In the genomic region with DNA sequence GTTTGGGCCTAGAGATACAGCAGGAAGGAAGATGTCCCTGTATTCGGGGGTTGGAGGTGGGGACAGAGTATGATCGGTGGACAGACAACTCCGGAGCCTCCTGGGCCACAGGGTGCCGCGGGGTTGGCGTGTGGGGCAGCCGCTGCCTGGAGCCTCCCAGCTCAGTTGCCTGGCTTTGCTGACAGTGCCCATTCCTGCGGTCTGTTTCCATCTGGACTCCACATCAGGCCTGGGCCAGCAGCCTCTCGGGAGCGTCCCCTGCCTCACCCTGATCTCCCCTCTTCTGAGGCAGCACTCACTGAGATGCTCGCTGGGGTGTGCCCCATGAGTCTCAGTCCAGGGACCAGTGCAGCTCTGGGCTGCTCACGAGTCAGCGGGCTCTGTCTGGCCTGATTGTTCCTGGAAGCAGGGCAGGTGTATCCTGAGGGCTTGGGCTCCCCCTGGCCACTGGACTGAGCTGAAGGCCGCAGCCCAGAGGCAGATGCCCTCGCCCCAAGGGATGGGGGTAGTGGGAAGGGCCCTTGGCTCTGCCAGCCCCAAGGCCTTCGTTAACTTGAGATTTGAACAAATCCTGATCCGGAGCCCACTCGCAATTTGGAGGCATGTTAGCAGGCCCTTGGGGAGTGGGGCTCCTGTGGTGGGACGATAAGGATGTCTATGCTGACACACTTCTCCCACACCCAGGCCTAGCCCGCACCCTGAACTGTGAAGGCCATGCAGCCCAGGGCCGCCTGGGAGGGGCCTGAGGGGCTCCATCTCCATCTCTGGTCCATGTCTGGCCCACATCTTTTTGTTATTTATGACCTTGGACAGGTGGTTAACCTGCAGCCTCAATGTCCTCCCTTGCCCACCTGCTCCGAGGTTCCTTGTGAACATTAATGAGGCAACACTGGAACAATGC, we compare ENCODE assay signal across 17 cellular contexts. TPM values are rescaled to one million over a fixed set of nuclear protein-coding genes. Genes with fewer than 3 reads are reported as not detected.
DNase-seq lines count a peak whose midpoint lies in the region; ATAC-seq and TF ChIP-seq lines count a peak whose summit lies in the region.
"Had no signal": no experiment of that assay in that cellular context is flagged by ENCODE, and none has a peak within 500 bp of the region (broad histone marks: within the 10 kb centered on the region; RNA-seq: fewer than 3 reads in every experiment).

No MANE protein-coding gene starts in this region.

- peaks cover 5% of the 10 kb centered on the region for H3K4me1 Mint-ChIP-seq in endodermal cell

- WGBS in endodermal cell (ENCODE audit: insufficient coverage in 1 of 2, insufficient read length in 1 of 2), 2 experiments: 81 to 83% methylated on average over 14 to 22 of the region's 22 CpGs
- 68 to 78% (median 69%) methylated on average over 15 to 22 of the region's 22 CpGs for WGBS in stomach, 5 donors

- H3K4me1 ChIP-seq in endodermal cell (ENCODE audit: control insufficient read depth, insufficient read depth, low read length) (no peaks in the 10 kb centered on the region), left lung (peaks cover 5 to 25% of the 10 kb centered on the region in 2 donors), stomach (peaks cover 76 to 94% (median 82%) of the 10 kb centered on the region in 4 donors)

- H3K4me3 ChIP-seq in endodermal cell (ENCODE audit: low read length): no peak overlapping the region
- no peak overlapping the region for H3K4me3 ChIP-seq in left lung
- H3K4me3 ChIP-seq in stomach: no peak overlapping the region
- H3K4me3 ChIP-seq in WERI-Rb-1 (ENCODE audit: low read depth, low read length): no peak overlapping the region
- H3K4me3 ChIP-seq: prostate gland had no signal

- DNase-seq in RPMI7951 (ENCODE audit: low read depth) (peak; percentile 58), endodermal cell (peak; percentile 61), left lung (no peak), stomach (no peak), WERI-Rb-1 (no peak), NCI-H524 treated with DMSO at 0.1 percent for 48 hours (lab: John Stamatoyannopoulos, UW) (no peak), NCI-H526 (lab: John Stamatoyannopoulos, UW) (no peak)
- DNase-seq: activated CD4-positive, alpha-beta memory T cell treated with anti-CD3 and anti-CD28 coated beads, Interleukin-2, amount 10 ng/mL, durations not matched to agents 7 days and 5 days; activated naive CD4-positive, alpha-beta T cell treated with Interleukin-2 at 50 U/mL for 16 hours; Calu3; mesendoderm; NCI-H187 had no signal

- intact Hi-C loops in left lung (cut with DNase I): no loop called here
- intact Hi-C loops in stomach (cut with DNase I; ENCODE audit: low total_unique reads): no loop called here

- H3K27me3 ChIP-seq in endodermal cell (ENCODE audit: control insufficient read depth, insufficient read depth, low read length, poor library complexity, severe bottlenecking) (no peaks in the 10 kb centered on the region), left lung (no peaks in the 10 kb centered on the region), stomach (no peaks in the 10 kb centered on the region), WERI-Rb-1 (ENCODE audit: insufficient read depth, low read depth, severe bottlenecking) (no peaks in the 10 kb centered on the region)

- no peaks in the 10 kb centered on the region for H3K36me3 Mint-ChIP-seq in endodermal cell (ENCODE audit: low read depth)
- H3K36me3 Mint-ChIP-seq: IgD-negative memory B cell had no signal

- H3K27ac Mint-ChIP-seq in endodermal cell: no peak overlapping the region
- H3K27ac Mint-ChIP-seq: activated CD4-positive, alpha-beta memory T cell treated with anti-CD3 and anti-CD28 coated beads, Interleukin-2, amount 10 ng/mL, durations not matched to agents 7 days and 5 days; dendritic cell treated with granulocyte-macrophage colony-stimulating factor and Interleukin-4, amounts not matched to agents 40 ng/mL and 50 ng/mL, for 4 days had no signal

- H3K27ac ChIP-seq in endodermal cell (ENCODE audit: low read depth, low read length) (no peak overlapping the region), left lung (peak overlapping the region; percentile 45 to 67), stomach (peak overlapping the region; percentile 13 to 97 (median 90)), WERI-Rb-1 (no peak overlapping the region)

- peak; percentile 14 for ATAC-seq in left lung
- no peak for ATAC-seq in HG03571 (IDR thresholded peaks at IDR 0.05; ENCODE audit: unreplicated experiment)

- no peak for TF ChIP-seq EP300 in stomach (IDR thresholded peaks at IDR 0.05)

- H3K36me3 ChIP-seq in endodermal cell (ENCODE audit: control insufficient read depth, insufficient read depth, low read length): no peaks in the 10 kb centered on the region
- no peaks in the 10 kb centered on the region for H3K36me3 ChIP-seq in left lung
- H3K36me3 ChIP-seq in stomach: peaks cover 0 to 14% (median under 1%) of the 10 kb centered on the region in 4 donors
- no peaks in the 10 kb centered on the region for H3K36me3 ChIP-seq in WERI-Rb-1
- H3K36me3 ChIP-seq: prostate gland had no signal

- H3K9me3 ChIP-seq in endodermal cell (ENCODE audit: control insufficient read depth, low read length) (no peaks in the 10 kb centered on the region), left lung (no peaks in the 10 kb centered on the region), stomach (no peaks in the 10 kb centered on the region), WERI-Rb-1 (ENCODE audit: severe bottlenecking) (no peaks in the 10 kb centered on the region)
- H3K9me3 ChIP-seq: prostate gland had no signal

- TF ChIP-seq POLR2A in stomach (IDR thresholded peaks at IDR 0.05): no peak

- H3K9me3 Mint-ChIP-seq in endodermal cell: no peaks in the 10 kb centered on the region
- H3K9me3 Mint-ChIP-seq: activated CD4-positive, alpha-beta memory T cell treated with anti-CD3 and anti-CD28 coated beads, Interleukin-2, amount 10 ng/mL, durations not matched to agents 7 days and 5 days; dendritic cell treated with granulocyte-macrophage colony-stimulating factor and Interleukin-4, amounts not matched to agents 40 ng/mL and 50 ng/mL, for 4 days; IgD-negative memory B cell; T-helper 2 cell treated with Interferon-gamma antibody and Interleukin-4, amounts not matched to agents 5 μg/mL and 100 μg/mL, for 36 hours had no signal

- H3K9ac ChIP-seq in endodermal cell (ENCODE audit: extremely low read depth, low read length, poor library complexity, severe bottlenecking): no peak overlapping the region

- TF ChIP-seq CTCF in endodermal cell (conservative IDR thresholded peaks at IDR 0.05) (no peak), left lung (IDR thresholded peaks at IDR 0.05) (no peak), stomach (IDR thresholded peaks at IDR 0.05) (no peak), WERI-Rb-1 (IDR thresholded peaks at IDR 0.05; ENCODE audit: low read depth, low read length) (no peak)

- H3K27me3 Mint-ChIP-seq in endodermal cell (ENCODE audit: insufficient read depth): peaks cover 10% of the 10 kb centered on the region
- H3K27me3 Mint-ChIP-seq: activated CD4-positive, alpha-beta memory T cell treated with anti-CD3 and anti-CD28 coated beads, Interleukin-2, amount 10 ng/mL, durations not matched to agents 7 days and 5 days had no signal

- no peak overlapping the region for H3K4me3 Mint-ChIP-seq in endodermal cell
- H3K4me3 Mint-ChIP-seq: activated CD4-positive, alpha-beta memory T cell treated with anti-CD3 and anti-CD28 coated beads, Interleukin-2, amount 10 ng/mL, durations not matched to agents 7 days and 5 days; dendritic cell treated with granulocyte-macrophage colony-stimulating factor and Interleukin-4, amounts not matched to agents 40 ng/mL and 50 ng/mL, for 4 days; T-helper 2 cell treated with Interferon-gamma antibody and Interleukin-4, amounts not matched to agents 5 μg/mL and 100 μg/mL, for 36 hours had no signal

RNA-seq across cellular contexts. Expression of gene HIP1R, which starts 7.5 kb away (rescaled TPM):
- 3.8 and 4.2 TPM in 2 replicates for total RNA-seq in RPMI7951 (2014; rRNA removed; shearing (Covaris generic))
- total RNA-seq in endodermal cell (10 to 100 TPM; 24.5 to 24.9 TPM), left lung (10 to 100 TPM; 32.0 to 33.1 TPM), stomach (100 to 1,000 TPM in 4 of 5 donors, 10 to 100 TPM in 1; 67.6 to 395 (median 160) TPM)
- polyA plus RNA-seq in endodermal cell (2013, experiment 1 of 2): 22.0 TPM
- 21.2 TPM for polyA plus RNA-seq in endodermal cell (2013, experiment 2 of 2)
- polyA plus RNA-seq in stomach: 10 to 100 TPM; 52.1 to 69.6 (median 68.8) TPM

RNA-seq across cellular contexts. Expression of gene VPS37B, which starts 53.2 kb away (rescaled TPM):
- total RNA-seq in RPMI7951 (2014; rRNA removed; shearing (Covaris generic)): 35.8 and 56.9 TPM in 2 replicates
- total RNA-seq in endodermal cell (10 to 100 TPM; 22.7 to 24.1 TPM), left lung (10 to 100 TPM; 33.9 to 35.8 TPM), stomach (100 to 1,000 TPM in 1 of 5 donors, 10 to 100 TPM in 4; 13.4 to 105 (median 68.5) TPM)
- 28.1 TPM for polyA plus RNA-seq in endodermal cell (2013, experiment 1 of 2)
- 28.9 TPM for polyA plus RNA-seq in endodermal cell (2013, experiment 2 of 2)
- polyA plus RNA-seq in stomach: 10 to 100 TPM; 31.3 to 44.0 (median 37.1) TPM

Comparison
In these comparisons a context has a peak if more than half of its experiments do, and no peak if none do; other contexts are left out.
1. DNase-seq: peak in RPMI7951 (single experiment) and endodermal cell (single experiment); none in left lung (0 of 2), stomach (single experiment), WERI-Rb-1 (single experiment), NCI-H524 treated with DMSO at 0.1 percent for 48 hours (single experiment) and NCI-H526 (0 of 2).
2. H3K27ac ChIP-seq: peak in left lung (2 of 2) and stomach (5 of 5); none in endodermal cell (single experiment) and WERI-Rb-1 (single experiment).